ENCODE assay signal across 11 cellular contexts in genomic region chr10:15879663-15880062, GRCh38. TPM values are rescaled to one million over a fixed set of nuclear protein-coding genes. Genes with fewer than 3 reads are reported as not detected.
DNase-seq lines count a peak whose midpoint lies in the region; ATAC-seq, FAIRE-seq and TF ChIP-seq lines count a peak whose summit lies in the region.
"Had no signal": no experiment of that assay in that cellular context is flagged by ENCODE, and none has a peak within 500 bp of the region (broad histone marks: within the 10 kb centered on the region; RNA-seq: fewer than 3 reads in every experiment).

No MANE protein-coding gene starts in this region.

- H3K27me3 Mint-ChIP-seq in MCF 10A (ENCODE audit: insufficient read depth, unreplicated experiment) = peaks cover 70% of the 10 kb centered on the region

- CTCF ChIA-PET in endothelial cell of umbilical vein (lab: Charles Lee) (interaction anchor here (0.9 to 2.8 kb wide), 15 partner anchors 12 to 962 kb away, joined by 3 to 18 read pairs (median 3); partner anchors contain the start of gene C1QL3), MCF 10A (lab: Yijun Ruan, JAX) (interaction anchor here (0.5 to 1.7 kb wide), 22 partner anchors 17 to 1530 kb away, joined by 3 to 10 read pairs (median 3); partner anchors contain the start of gene MINDY3)

- no peak for DNase-seq in DND-41
- peak; percentile 43 for DNase-seq in NB4 (ENCODE audit: low read depth)
- peak; percentile 81 for DNase-seq in NCI-H748 (lab: John Stamatoyannopoulos, UW; ENCODE audit: unreplicated experiment)
- peak; percentile 5 for DNase-seq in endothelial cell of umbilical vein (ENCODE audit: low read depth, low spot score)
- DNase-seq in inferior parietal cortex (ENCODE audit: extremely low spot score) = no peak
- no peak for DNase-seq in MCF 10A (ENCODE audit: unreplicated experiment)
- DNase-seq in NCI-H226 = no peak
- DNase-seq: activated naive CD8-positive, alpha-beta T cell treated with anti-CD3 and anti-CD28 coated beads, Interleukin-2, amount 10 ng/mL, durations not matched to agents 7 days and 5 days had no signal

- H3K9me3 Mint-ChIP-seq in MCF 10A (ENCODE audit: unreplicated experiment) = no peaks in the 10 kb centered on the region
- H3K9me3 Mint-ChIP-seq: activated naive CD8-positive, alpha-beta T cell treated with anti-CD3 and anti-CD28 coated beads, Interleukin-2, amount 10 ng/mL, durations not matched to agents 7 days and 5 days; CD14-positive monocyte had no signal

- no peak overlapping the region for H3K9ac ChIP-seq in DND-41 (ENCODE audit: low read depth, low read length)
- H3K9ac ChIP-seq in endothelial cell of umbilical vein (replicated peaks; ENCODE audit: extremely low read depth, insufficient read depth, low read length) = no peak overlapping the region

- intact Hi-C loops in endothelial cell of umbilical vein (cut with micrococcal nuclease) (loop anchor here (1.0 to 2.0 kb wide), 3 partner anchors 665 to 930 kb away; no protein-coding TSS in a partner anchor), MCF 10A (cut with micrococcal nuclease) (loop anchor here (1.0 to 10.0 kb wide), 2 partner anchors 666 to 895 kb away; no protein-coding TSS in a partner anchor)

- no peaks in the 10 kb centered on the region for H3K9me3 ChIP-seq in DND-41 (ENCODE audit: insufficient read depth, low read length, severe bottlenecking)
- H3K9me3 ChIP-seq in endothelial cell of umbilical vein (replicated peaks; ENCODE audit: control insufficient read depth, insufficient read depth, low read length) = no peaks in the 10 kb centered on the region

- no peaks in the 10 kb centered on the region for H3K4me1 Mint-ChIP-seq in MCF 10A (ENCODE audit: insufficient read depth, unreplicated experiment)
- H3K4me1 Mint-ChIP-seq: activated naive CD8-positive, alpha-beta T cell treated with anti-CD3 and anti-CD28 coated beads, Interleukin-2, amount 10 ng/mL, durations not matched to agents 7 days and 5 days had no signal

- TF ChIP-seq POLR2A in NB4 (IDR thresholded peaks at IDR 0.05; ENCODE audit: extremely low read depth, insufficient read length) (no peak), endothelial cell of umbilical vein (IDR thresholded peaks at IDR 0.05; ENCODE audit: low read depth, low read length) (no peak)

- H2AFZ ChIP-seq in DND-41 (ENCODE audit: low read depth, low read length) = no peak overlapping the region
- H2AFZ ChIP-seq in endothelial cell of umbilical vein (ENCODE audit: low read depth, low read length) = no peak overlapping the region

- ATAC-seq in DND-41 (ENCODE audit: insufficient read depth, low read depth) (peak; percentile 58), GM21619 (IDR thresholded peaks at IDR 0.05; ENCODE audit: unreplicated experiment) (no peak)

- H3K27me3 ChIP-seq in DND-41 (ENCODE audit: insufficient read depth, low read length, poor library complexity) = peaks cover 3% of the 10 kb centered on the region
- H3K27me3 ChIP-seq in endothelial cell of umbilical vein (ENCODE audit: control insufficient read depth in 2 of 2, insufficient read depth in 2 of 2, low read length in 2 of 2) = peaks cover 18 to 23% of the 10 kb centered on the region in 2 experiments

- H4K20me1 ChIP-seq in DND-41 (ENCODE audit: insufficient read depth, low read length) = no peaks in the 10 kb centered on the region
- no peaks in the 10 kb centered on the region for H4K20me1 ChIP-seq in endothelial cell of umbilical vein (replicated peaks; ENCODE audit: control insufficient read depth, extremely low read depth, insufficient read depth, low read length)

- no peak overlapping the region for H3K27ac Mint-ChIP-seq in MCF 10A (ENCODE audit: low read depth, unreplicated experiment)
- H3K27ac Mint-ChIP-seq: activated naive CD8-positive, alpha-beta T cell treated with anti-CD3 and anti-CD28 coated beads, Interleukin-2, amount 10 ng/mL, durations not matched to agents 7 days and 5 days; CD14-positive monocyte had no signal

- H3K4me3 ChIP-seq in DND-41 (ENCODE audit: low read depth in 1 of 2, low read length in 2 of 2) = no peak overlapping the region
- no peak overlapping the region for H3K4me3 ChIP-seq in NB4 (ENCODE audit: low read depth, low read length)
- no peak overlapping the region for H3K4me3 ChIP-seq in endothelial cell of umbilical vein (replicated peaks in 1 of 3; ENCODE audit: insufficient read depth in 1 of 3, low read depth in 1 of 3, low read length in 3 of 3)

- FAIRE-seq in endothelial cell of umbilical vein (lab: Jason Lieb, UNC) = no peak

- no peaks in the 10 kb centered on the region for H3K9me1 ChIP-seq in endothelial cell of umbilical vein (replicated peaks; ENCODE audit: control insufficient read depth, extremely low read depth, insufficient read depth, low read length)

- H3K36me3 Mint-ChIP-seq in MCF 10A (ENCODE audit: insufficient read depth, unreplicated experiment) = no peaks in the 10 kb centered on the region
- H3K36me3 Mint-ChIP-seq: activated naive CD8-positive, alpha-beta T cell treated with anti-CD3 and anti-CD28 coated beads, Interleukin-2, amount 10 ng/mL, durations not matched to agents 7 days and 5 days; CD14-positive monocyte had no signal

- dilution Hi-C loops in endothelial cell of umbilical vein (cut with MboI; ENCODE audit: extremely low pct_ligation_motif_present, low sequenced_read_pairs) = no loop called here

- BruUV-seq in endothelial cell of umbilical vein (replicated peaks; lab: Mats Ljungman, UMichigan) (no TSS peak), MCF 10A (replicated peaks; lab: Mats Ljungman, UMichigan) (no TSS peak)

- peaks cover 4% of the 10 kb centered on the region; the same call in 1 of the 2 replicates for H3K4me1 ChIP-seq in DND-41 (ENCODE audit: insufficient read depth, low read length)
- H3K4me1 ChIP-seq in endothelial cell of umbilical vein (ENCODE audit: control insufficient read depth, extremely low read depth, insufficient read depth, low read length) = no peaks in the 10 kb centered on the region

- H3K79me2 ChIP-seq in DND-41 (ENCODE audit: insufficient read depth, low read length) (no peaks in the 10 kb centered on the region), endothelial cell of umbilical vein (ENCODE audit: control insufficient read depth, insufficient read depth, low read length) (no peaks in the 10 kb centered on the region)

- H3K4me2 ChIP-seq in DND-41 (ENCODE audit: insufficient read depth, low read length) (no peak overlapping the region), endothelial cell of umbilical vein (ENCODE audit: insufficient read depth, low read length) (no peak overlapping the region)

- H3K36me3 ChIP-seq in DND-41 (ENCODE audit: insufficient read depth, low read length) (no peaks in the 10 kb centered on the region), endothelial cell of umbilical vein (ENCODE audit: control insufficient read depth in 2 of 2, extremely low read depth in 1 of 2, insufficient read depth in 2 of 2, low read length in 2 of 2) (no peaks in the 10 kb centered on the region)

- TF ChIP-seq CTCF in DND-41 (IDR thresholded peaks at IDR 0.05; ENCODE audit: borderline replicate concordance, extremely low read depth, low read length, poor library complexity, severe bottlenecking) (no peak), NB4 (IDR thresholded peaks at IDR 0.05; ENCODE audit: low read depth, low read length) (no peak), endothelial cell of umbilical vein (IDR thresholded peaks at IDR 0.05; ENCODE audit: extremely low read depth in 1 of 2, insufficient read depth in 1 of 2, low read depth in 1 of 2, low read length in 2 of 2) (no peak), MCF 10A (IDR thresholded peaks at IDR 0.05; ENCODE audit: unreplicated experiment) (no peak)

- H3K4me3 Mint-ChIP-seq in MCF 10A (ENCODE audit: unreplicated experiment) = no peak overlapping the region
- H3K4me3 Mint-ChIP-seq: activated naive CD8-positive, alpha-beta T cell treated with anti-CD3 and anti-CD28 coated beads, Interleukin-2, amount 10 ng/mL, durations not matched to agents 7 days and 5 days; CD14-positive monocyte had no signal

- POLR2A ChIA-PET in endothelial cell of umbilical vein (lab: Charles Lee) = no interaction called here
- POLR2A ChIA-PET in MCF 10A (lab: Yijun Ruan, JAX) = interaction anchor here (0.6 to 1.3 kb wide), 2 partner anchors 22 to 659 kb away, joined by 4 read pairs; no protein-coding TSS in a partner anchor

- no peak overlapping the region for H3K27ac ChIP-seq in DND-41 (ENCODE audit: low read length)
- H3K27ac ChIP-seq in endothelial cell of umbilical vein (ENCODE audit: insufficient read depth, low read depth, low read length) = no peak overlapping the region
- H3K27ac ChIP-seq: RWPE1 had no signal

TF ChIP-seq in endothelial cell of umbilical vein, 7 proteins besides CTCF, POLR2A, EP300 and RAD21:
- no peak for TF ChIP-seq MAX (IDR thresholded peaks at IDR 0.05; ENCODE audit: insufficient read depth, insufficient read length)
- TF ChIP-seq JUN (IDR thresholded peaks at IDR 0.05; ENCODE audit: borderline replicate concordance, insufficient read depth, insufficient read length, low read depth) = no peak

RNA-seq across cellular contexts. Expression of gene MINDY3, which starts 19.4 kb away (rescaled TPM):
- total RNA-seq in endothelial cell of umbilical vein (20.2 and 21.2 TPM in 2 replicates), MCF 10A (2022) (28.8 and 31.7 TPM in 2 replicates)
- 5.4 and 7.5 TPM in 2 replicates for polyA plus RNA-seq in endothelial cell of umbilical vein
- 6.6 and 6.9 TPM in 2 replicates for polyA plus RNA-seq in endothelial cell of umbilical vein (2011; cell fraction: cytosol; rRNA removed)
- 26.0 and 33.9 TPM in 2 replicates for polyA plus RNA-seq in endothelial cell of umbilical vein (2011; cell fraction: nucleus; rRNA removed)
- 15.3 and 23.5 TPM in 2 replicates for polyA plus RNA-seq in endothelial cell of umbilical vein (2012)
- 5.1 and 6.0 TPM in 2 replicates for polyA minus RNA-seq in endothelial cell of umbilical vein
- 5.5 TPM for polyA minus RNA-seq in endothelial cell of umbilical vein (2011; cell fraction: cytosol; rRNA and poly(A)+ RNA removed)
- 22.6 and 24.1 TPM in 2 replicates for polyA minus RNA-seq in endothelial cell of umbilical vein (2011; cell fraction: nucleus; rRNA and poly(A)+ RNA removed)

Comparison
In these comparisons a context has a peak if more than half of its experiments do, and no peak if none do; other contexts are left out.
1. DNase-seq: peak in NB4 (single experiment), NCI-H748 (single experiment) and endothelial cell of umbilical vein (single experiment); none in DND-41 (single experiment), inferior parietal cortex (single experiment), MCF 10A (single experiment) and NCI-H226 (single experiment).